17 cellular contexts compared by ENCODE assay signal in the genomic region with DNA sequence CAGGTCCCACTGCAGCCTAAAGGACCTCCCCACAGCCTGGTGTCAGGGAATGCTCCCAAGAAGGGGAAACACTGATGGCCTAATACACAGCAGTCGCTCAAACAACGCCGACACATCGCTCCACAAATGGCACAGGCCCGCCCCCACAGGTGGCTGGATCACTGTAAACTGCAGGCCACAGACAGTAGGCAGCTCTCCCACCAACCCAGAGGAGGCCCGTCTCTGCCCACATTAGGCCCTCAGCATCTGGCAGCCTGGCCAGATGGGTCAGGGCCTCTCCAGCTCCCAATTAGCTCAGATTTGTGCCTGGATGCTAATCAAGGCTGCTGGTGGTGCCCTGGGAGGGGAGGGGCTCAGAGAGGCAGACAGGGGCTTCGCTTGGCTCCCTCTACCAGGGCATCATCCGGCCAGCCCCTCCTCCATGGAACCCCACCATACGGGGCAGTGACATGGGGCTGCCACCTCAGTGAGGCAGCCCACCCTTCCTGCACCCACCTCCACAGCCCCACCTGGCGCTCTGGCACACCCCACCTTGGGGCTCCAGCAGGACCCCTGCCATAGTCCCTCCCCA. TPM values are rescaled to one million over a fixed set of nuclear protein-coding genes. Genes with fewer than 3 reads are reported as not detected.
A peak's percentile ranks its signal among the peaks of the same experiment; 100 is the strongest.
DNase-seq lines count a peak whose midpoint lies in the region; ATAC-seq and TF ChIP-seq lines count a peak whose summit lies in the region.
"Had no signal": no experiment of that assay in that cellular context is flagged by ENCODE, and none has a peak within 500 bp of the region (broad histone marks: within the 10 kb centered on the region; RNA-seq: fewer than 3 reads in every experiment).

No MANE protein-coding gene starts in this region.

- H3K79me2 ChIP-seq in osteoblast (ENCODE audit: insufficient read depth, low read length) (no peaks in the 10 kb centered on the region), OCI-LY7 (ENCODE audit: insufficient read depth, low read depth, low read length) (no peaks in the 10 kb centered on the region)

- no TSS peak for BruUV-seq in OCI-LY7 (replicated peaks; lab: Mats Ljungman, UMichigan)

- H3K9me2 ChIP-seq in OCI-LY7 (ENCODE audit: insufficient read depth, low read length) = no peaks in the 10 kb centered on the region

- H3K27ac ChIP-seq in osteoblast (ENCODE audit: low read depth, low read length) (no peak overlapping the region), OCI-LY7 (ENCODE audit: low read depth, low read length, poor library complexity, severe bottlenecking) (no peak overlapping the region)
- H3K27ac ChIP-seq: epithelial cell of prostate, prostate gland had no signal

- H3K9me3 Mint-ChIP-seq in CD14-positive monocyte = peaks cover 0 to 5% (median 0%) of the 10 kb centered on the region in 7 donors

- H3K36me3 ChIP-seq in osteoblast (ENCODE audit: insufficient read depth, low read length) (no peaks in the 10 kb centered on the region), OCI-LY7 (ENCODE audit: insufficient read depth, low read length) (no peaks in the 10 kb centered on the region)
- H3K36me3 ChIP-seq: prostate gland had no signal

- peaks cover 15% of the 10 kb centered on the region for H3K4me1 ChIP-seq in osteoblast (ENCODE audit: insufficient read depth, low read length)
- no peaks in the 10 kb centered on the region for H3K4me1 ChIP-seq in OCI-LY7 (ENCODE audit: insufficient read depth, low read length, poor library complexity, severe bottlenecking)
- H3K4me1 ChIP-seq: prostate gland had no signal

- H2AFZ ChIP-seq in osteoblast (ENCODE audit: low read length) (no peak overlapping the region), OCI-LY7 (ENCODE audit: low read length) (no peak overlapping the region)

- no peak for ATAC-seq in Right ventricle myocardium superior (ENCODE audit: poor library complexity)
- no peak for ATAC-seq in GM21381 (IDR thresholded peaks at IDR 0.05; ENCODE audit: unreplicated experiment)

- no peaks in the 10 kb centered on the region for H3K4me1 Mint-ChIP-seq in CD14-positive monocyte

- H4K20me1 ChIP-seq in osteoblast (ENCODE audit: insufficient read depth, low read length) (no peaks in the 10 kb centered on the region), OCI-LY7 (ENCODE audit: insufficient read depth, low read length) (no peaks in the 10 kb centered on the region)

- intact Hi-C loops in CD14-positive monocyte (cut with micrococcal nuclease) = no loop called here
- intact Hi-C loops in Right ventricle myocardium superior (cut with DNase I) = no loop called here
- intact Hi-C loops in OCI-LY7 (cut with micrococcal nuclease; ENCODE audit: unreplicated experiment) = no loop called here

- no peak overlapping the region for H3K4me3 ChIP-seq in osteoblast (ENCODE audit: insufficient read depth, low read length)
- no peak overlapping the region for H3K4me3 ChIP-seq in OCI-LY7 (ENCODE audit: low read depth, low read length, poor library complexity, severe bottlenecking)
- H3K4me3 ChIP-seq: prostate gland had no signal

- TF ChIP-seq CTCF in CD14-positive monocyte (IDR thresholded peaks at IDR 0.05) (no peak), osteoblast (IDR thresholded peaks at IDR 0.05; ENCODE audit: extremely low read depth, low read depth, low read length) (no peak), OCI-LY7 (conservative IDR thresholded peaks at IDR 0.05; ENCODE audit: low read length) (no peak)

- H3K9me3 ChIP-seq in osteoblast (ENCODE audit: low read depth, low read length) = no peaks in the 10 kb centered on the region
- no peaks in the 10 kb centered on the region for H3K9me3 ChIP-seq in OCI-LY7 (ENCODE audit: low read length)
- H3K9me3 ChIP-seq: prostate gland had no signal

- H3K27ac Mint-ChIP-seq in CD14-positive monocyte = no peak overlapping the region

- CTCF ChIA-PET in OCI-LY7 (lab: Charles Lee; ENCODE audit: unreplicated experiment) = no interaction called here

- H3K27me3 Mint-ChIP-seq in CD14-positive monocyte (ENCODE audit: low read depth in 3 of 3) = peaks cover 0 to 5% (median 1%) of the 10 kb centered on the region in 3 donors

- POLR2A ChIA-PET in OCI-LY7 (lab: Charles Lee) = no interaction called here

- DNase-seq in CD14-positive monocyte (ENCODE audit: low spot score) = peak; percentile 9
- DNase-seq in NCI-H524 treated with DMSO at 0.1 percent for 48 hours (lab: John Stamatoyannopoulos, UW) = peak; percentile 88
- DNase-seq in Right ventricle myocardium superior = peak; percentile 13
- DNase-seq in osteoblast (ENCODE audit: insufficient read length, low spot score, missing footprints) = peak; percentile 82
- DNase-seq in OCI-LY7 (ENCODE audit: low spot score) = no peak
- no peak for DNase-seq in SKM-1 (lab: John Stamatoyannopoulos, UW; ENCODE audit: unreplicated experiment)
- DNase-seq in epidermal melanocyte (ENCODE audit: insufficient read length, low spot score) = no peak
- DNase-seq: C1 segment of cervical spinal cord; hippocampal formation; NCI-H1092; NCI-H526 treated with DMSO at 0.1 percent for 48 hours; SHP77; stimulated activated CD4-positive, alpha-beta T cell treated with anti-CD3 and anti-CD28 coated beads, Interleukin-4, amount 100 ng/mL, for 4 hours; stimulated activated naive CD4-positive, alpha-beta T cell treated with Interleukin-2 at 50 U/mL for 16 hours had no signal

- H3K36me3 Mint-ChIP-seq in CD14-positive monocyte = no peaks in the 10 kb centered on the region

- H3K4me3 Mint-ChIP-seq in CD14-positive monocyte = no peak overlapping the region

- H3K27me3 ChIP-seq in osteoblast (ENCODE audit: insufficient read depth, low read length) = no peaks in the 10 kb centered on the region

- no peak overlapping the region for H3K4me2 ChIP-seq in osteoblast (ENCODE audit: insufficient read depth, low read length)
- no peak overlapping the region for H3K4me2 ChIP-seq in OCI-LY7 (ENCODE audit: low read length)

RNA-seq across cellular contexts. Expression of gene CAMK2B, which starts 42.7 kb away (rescaled TPM):
- not detected for polyA plus RNA-seq in CD14-positive monocyte
- total RNA-seq in Right ventricle myocardium superior (87.2 TPM), osteoblast (not detected in 2 replicates), OCI-LY7 (2022) (0.92 and 1.1 TPM in 2 replicates)
- 0.66 and 0.98 TPM in 2 replicates for total RNA-seq in OCI-LY7 (2014; rRNA removed; shearing (Covaris generic))

Comparison
In these comparisons a context has a peak if more than half of its experiments do, and no peak if none do; other contexts are left out.
1. DNase-seq: peak in CD14-positive monocyte (single experiment), NCI-H524 treated with DMSO at 0.1 percent for 48 hours (single experiment), Right ventricle myocardium superior (single experiment) and osteoblast (single experiment); none in OCI-LY7 (single experiment), SKM-1 (single experiment) and epidermal melanocyte (single experiment).
2. RNA of gene CAMK2B, which starts 42.7 kb away (total RNA-seq): 87.2 TPM in Right ventricle myocardium superior (single experiment); 0.66 to 1.1 TPM in OCI-LY7 and not detected in osteoblast; every median in the first group is over 10 times any median in the second.